Comparison of ENCODE assay signal across 8 cellular contexts in genomic region chr5:98750693-98751092, GRCh38.
DNase-seq lines count a peak whose midpoint lies in the region; ATAC-seq, FAIRE-seq and TF ChIP-seq lines count a peak whose summit lies in the region.
"Had no signal": no experiment of that assay in that cellular context is flagged by ENCODE, and none has a peak within 500 bp of the region (broad histone marks: within the 10 kb centered on the region; RNA-seq: fewer than 3 reads in every experiment).

No MANE protein-coding gene starts in this region.

- H3K4me3 Mint-ChIP-seq in nephron: no peak overlapping the region
- H3K4me3 Mint-ChIP-seq: stimulated activated naive CD8-positive, alpha-beta T cell treated with anti-CD3 and anti-CD28 coated beads, Interleukin-15, Interleukin-2, amounts not matched to agents 100 ng/mL and 50 ng/mL, for 24 hours had no signal

- H3K27me3 Mint-ChIP-seq in nephron (ENCODE audit: low read depth): peaks cover 3% of the 10 kb centered on the region

- ATAC-seq in GM18517 (IDR thresholded peaks at IDR 0.05; ENCODE audit: unreplicated experiment) (peak; percentile 70), HG02798 (IDR thresholded peaks at IDR 0.05; ENCODE audit: poor library complexity, unreplicated experiment) (peak; percentile 88)

- no peak overlapping the region for H3K27ac Mint-ChIP-seq in nephron
- H3K27ac Mint-ChIP-seq: stimulated activated naive CD8-positive, alpha-beta T cell treated with anti-CD3 and anti-CD28 coated beads, Interleukin-15, Interleukin-2, amounts not matched to agents 100 ng/mL and 50 ng/mL, for 24 hours had no signal

- peak in 2 of 3 experiments; percentile 22 to 25 for TF ChIP-seq CTCF in nephron (IDR thresholded peaks at IDR 0.05; ENCODE audit: unreplicated experiment in 3 of 3)

- intact Hi-C loops in head of caudate nucleus (cut with DNase I): no loop called here

- FAIRE-seq in HTR-8/SVneo (lab: Jason Lieb, UNC): no peak

- H3K36me3 Mint-ChIP-seq in nephron (ENCODE audit: low read depth): no peaks in the 10 kb centered on the region

- H3K9me3 Mint-ChIP-seq in nephron: peaks cover 7% of the 10 kb centered on the region
- H3K9me3 Mint-ChIP-seq: stimulated activated naive CD8-positive, alpha-beta T cell treated with anti-CD3 and anti-CD28 coated beads, Interleukin-15, Interleukin-2, amounts not matched to agents 100 ng/mL and 50 ng/mL, for 24 hours had no signal

- DNase-seq in SHP77 treated with DMSO at 0.1 percent for 48 hours (lab: John Stamatoyannopoulos, UW): peak; percentile 39
- no peak for DNase-seq in head of caudate nucleus
- DNase-seq in HTR-8/SVneo (ENCODE audit: insufficient read length, low spot score): no peak
- DNase-seq in HuH-7.5 (ENCODE audit: low spot score): no peak

- H3K4me1 Mint-ChIP-seq in nephron: no peaks in the 10 kb centered on the region
